In the genomic region with DNA sequence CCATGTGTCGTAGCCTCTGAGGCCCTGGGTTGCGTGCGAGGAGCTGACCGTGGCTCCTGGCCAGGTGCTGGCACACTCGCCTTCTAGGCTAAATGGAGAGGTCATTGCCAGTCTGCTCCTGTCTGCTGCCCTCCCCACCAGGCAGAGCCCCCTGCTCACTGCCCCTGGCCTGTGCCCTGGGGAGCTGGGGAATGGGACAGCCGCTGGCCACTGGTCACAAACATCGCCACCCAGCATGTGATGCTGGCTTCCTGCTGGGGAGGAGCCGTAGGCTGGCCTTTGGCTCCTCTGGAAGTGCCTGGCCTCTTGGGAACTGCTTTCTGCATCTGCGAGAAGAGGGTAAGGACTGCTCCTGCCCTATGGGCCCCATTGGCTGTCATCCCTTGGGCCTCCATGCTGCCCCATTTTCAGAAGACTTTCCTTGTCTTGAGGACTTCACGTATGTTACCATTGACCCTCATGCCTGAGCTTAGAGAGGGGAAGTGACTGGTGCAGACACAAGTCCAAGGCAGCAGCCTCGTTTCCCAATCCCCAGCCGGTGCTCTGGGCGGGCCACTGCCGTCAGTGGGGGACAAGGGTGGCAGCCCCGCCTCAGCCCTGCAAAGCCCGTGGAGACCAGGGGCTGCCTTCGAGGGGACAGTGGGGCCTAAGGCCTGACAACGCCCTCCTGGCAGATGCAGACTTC, we compare ENCODE assay signal across 9 cellular contexts. TPM values are rescaled to one million over a fixed set of nuclear protein-coding genes. Genes with fewer than 3 reads are reported as not detected.
DNase-seq lines count a peak whose midpoint lies in the region; ATAC-seq and TF ChIP-seq lines count a peak whose summit lies in the region.
"Had no signal": no experiment of that assay in that cellular context is flagged by ENCODE, and none has a peak within 500 bp of the region (broad histone marks: within the 10 kb centered on the region; RNA-seq: fewer than 3 reads in every experiment).

No MANE protein-coding gene starts in this region.

- H3K79me1 ChIP-seq in trophoblast cell (ENCODE audit: low read length) = peaks cover 5% of the 10 kb centered on the region

- no peak overlapping the region for H2BK12ac ChIP-seq in trophoblast cell (ENCODE audit: low read length)

- H3K79me2 ChIP-seq in trophoblast cell (ENCODE audit: control insufficient read depth, insufficient read depth, low read length, poor library complexity) = no peaks in the 10 kb centered on the region

- peaks cover 19% of the 10 kb centered on the region for H3K4me1 ChIP-seq in RWPE2 (ENCODE audit: insufficient read depth, poor library complexity, severe bottlenecking)
- H3K4me1 ChIP-seq in heart right ventricle = peaks cover 23 to 89% (median 73%) of the 10 kb centered on the region in 9 donors
- peaks cover 12 to 19% of the 10 kb centered on the region in 2 experiments for H3K4me1 ChIP-seq in trophoblast cell (ENCODE audit: control insufficient read depth in 1 of 2, insufficient read depth in 2 of 2, low read length in 2 of 2)

- 20 to 38% methylated on average over 18 of the region's 18 CpGs for WGBS in heart right ventricle, 2 donors
- WGBS in trophoblast cell (ENCODE audit: extremely low coverage, insufficient coverage, insufficient read length) = no CpG with 5 or more reads among the region's 18 CpGs

- H3K36me3 ChIP-seq in RWPE2 (ENCODE audit: low read depth) (no peaks in the 10 kb centered on the region), heart right ventricle (peaks cover 0 to 6% (median 0%) of the 10 kb centered on the region in 9 donors), trophoblast cell (ENCODE audit: control insufficient read depth in 1 of 2, insufficient read depth in 2 of 2, low read length in 2 of 2) (no peaks in the 10 kb centered on the region)

- H4K91ac ChIP-seq in trophoblast cell (ENCODE audit: low read depth, low read length) = no peak overlapping the region

- H3K14ac ChIP-seq in trophoblast cell (ENCODE audit: low read length) = no peak overlapping the region

- H3K4me3 ChIP-seq in RWPE2 (ENCODE audit: severe bottlenecking) (no peak overlapping the region), heart right ventricle (peak overlapping the region in 7 of 10 donors; percentile 7 to 95 (median 86)), trophoblast cell (ENCODE audit: low read depth, low read length) (peak overlapping the region; percentile 8)

- H2AK5ac ChIP-seq in trophoblast cell (ENCODE audit: low read length) = no peak overlapping the region

- no peak overlapping the region for H2BK5ac ChIP-seq in trophoblast cell (ENCODE audit: low read depth, low read length, poor library complexity)

- H3K23ac ChIP-seq in trophoblast cell (ENCODE audit: low read length) = no peak overlapping the region

- TF ChIP-seq CTCF in RWPE2 (IDR thresholded peaks at IDR 0.05; ENCODE audit: poor library complexity, severe bottlenecking) (no peak), heart right ventricle (IDR thresholded peaks at IDR 0.05) (no peak)

- ATAC-seq in RWPE2 (ENCODE audit: low read depth) = no peak; the same call in 2 of the 3 replicates
- peak; percentile 1 to 34 (median 22) for ATAC-seq in heart right ventricle
- no peak for ATAC-seq in HG03135 (IDR thresholded peaks at IDR 0.05; ENCODE audit: unreplicated experiment)
- no peak for ATAC-seq in GM18505 (IDR thresholded peaks at IDR 0.05; ENCODE audit: unreplicated experiment)

- DNase-seq in CD1c-positive myeloid dendritic cell (ENCODE audit: extremely low spot score) (peak; percentile 86), RWPE2 (ENCODE audit: low spot score) (no peak), heart right ventricle (peak; percentile 69 to 76), trophoblast cell (peak in 1 of 2 donors; percentile 35), AG08396 (ENCODE audit: low spot score) (no peak)
- DNase-seq in stimulated activated CD4-positive, alpha-beta T cell treated with anti-CD3 and anti-CD28 coated beads, Interleukin-2, amount 100 ng/mL, for 48 hours = no peak

- H2AFZ ChIP-seq in trophoblast cell (ENCODE audit: insufficient read depth, low read length, poor library complexity) = no peak overlapping the region

- H4K8ac ChIP-seq in trophoblast cell (ENCODE audit: low read depth, low read length) = no peak overlapping the region

- no peak overlapping the region for H2BK120ac ChIP-seq in trophoblast cell (ENCODE audit: insufficient read depth, low read length, poor library complexity)

- no peak for TF ChIP-seq POLR2A in GM18505 (IDR thresholded peaks at IDR 0.05; ENCODE audit: borderline replicate concordance, extremely low read depth, insufficient read depth, insufficient read length)

- no peak overlapping the region for H3K4me2 ChIP-seq in trophoblast cell (ENCODE audit: low read length)

- no peak overlapping the region for H3K4ac ChIP-seq in trophoblast cell (ENCODE audit: low read depth, low read length)

- H3K18ac ChIP-seq in trophoblast cell (ENCODE audit: low read length) = no peak overlapping the region

- H3K9me3 ChIP-seq in RWPE2 (ENCODE audit: severe bottlenecking) (no peaks in the 10 kb centered on the region), heart right ventricle (no peaks in the 10 kb centered on the region), trophoblast cell (ENCODE audit: insufficient read depth, low read depth, low read length) (no peaks in the 10 kb centered on the region)

- H4K12ac ChIP-seq in trophoblast cell (ENCODE audit: low read depth, low read length) = no peak overlapping the region

- peak overlapping the region; percentile 56 for H3K27ac ChIP-seq in RWPE2 (ENCODE audit: poor library complexity, severe bottlenecking)
- peak overlapping the region; percentile 41 to 99 (median 97) for H3K27ac ChIP-seq in heart right ventricle
- no peak overlapping the region for H3K27ac ChIP-seq in trophoblast cell (ENCODE audit: low read depth, low read length)

- H3K27me3 ChIP-seq in RWPE2 (ENCODE audit: insufficient read depth, poor library complexity, severe bottlenecking) (no peaks in the 10 kb centered on the region), heart right ventricle (peaks cover 0 to 6% (median 0%) of the 10 kb centered on the region in 7 donors), trophoblast cell (ENCODE audit: insufficient read depth, low read length) (peaks cover 15% of the 10 kb centered on the region)

- intact Hi-C loops in heart right ventricle (cut with DNase I) = loop anchor here in 1 of 10 donors (5.0 kb wide), 1 partner anchor 44 kb away; no protein-coding TSS in a partner anchor

- H3K9ac ChIP-seq in trophoblast cell (ENCODE audit: low read length) = no peak overlapping the region

RNA-seq across cellular contexts. Expression of a gene that starts 2.0 kb away (rescaled TPM):
- 100 to 1,000 TPM in 1 of 10 donors, 10 to 100 TPM in 9; 21.8 to 134 (median 42.0) TPM for total RNA-seq in heart right ventricle
- 100 to 1,000 TPM in 1 of 2 donors, 10 to 100 TPM in 1; 24.6 to 138 TPM for polyA plus RNA-seq in heart right ventricle
- polyA plus RNA-seq in trophoblast cell (2013) = 185 and 205 TPM in 2 replicates

RNA-seq across cellular contexts. Expression of a gene that starts 26.8 kb away (rescaled TPM):
- total RNA-seq in heart right ventricle = 1 to 10 TPM in 2 of 10 donors, under 1 TPM in 4, not detected in 4; 0.16 to 2.0 (median 0.48) TPM
- polyA plus RNA-seq in heart right ventricle = 1 to 10 TPM in 1 of 2 donors, under 1 TPM in 1; 0.51 to 1.2 TPM
- 0.11 and 0.22 TPM in 2 replicates for polyA plus RNA-seq in trophoblast cell (2013)

RNA-seq across cellular contexts. Expression of a gene that starts 37.3 kb away (rescaled TPM):
- not detected for total RNA-seq in heart right ventricle
- under 1 TPM in 1 of 2 donors, not detected in 1; 0.19 TPM for polyA plus RNA-seq in heart right ventricle
- polyA plus RNA-seq in trophoblast cell (2013) = 0.30 and 0.39 TPM in 2 replicates
- total RNA-seq: epithelial cell of proximal tubule had no signal

Comparison
In these comparisons a context has a peak if more than half of its experiments do, and no peak if none do; other contexts are left out.
1. DNase-seq: peak in CD1c-positive myeloid dendritic cell (single experiment) and heart right ventricle (2 of 2); none in RWPE2 (single experiment), stimulated activated CD4-positive, alpha-beta T cell treated with anti-CD3 and anti-CD28 coated beads, Interleukin-2, amount 100 ng/mL, for 48 hours (0 of 2) and AG08396 (single experiment).
2. ATAC-seq: peak in heart right ventricle (8 of 8); none in RWPE2 (single experiment), HG03135 (single experiment) and GM18505 (single experiment).